ENCODE assay signal across 8 cellular contexts in the genomic region with DNA sequence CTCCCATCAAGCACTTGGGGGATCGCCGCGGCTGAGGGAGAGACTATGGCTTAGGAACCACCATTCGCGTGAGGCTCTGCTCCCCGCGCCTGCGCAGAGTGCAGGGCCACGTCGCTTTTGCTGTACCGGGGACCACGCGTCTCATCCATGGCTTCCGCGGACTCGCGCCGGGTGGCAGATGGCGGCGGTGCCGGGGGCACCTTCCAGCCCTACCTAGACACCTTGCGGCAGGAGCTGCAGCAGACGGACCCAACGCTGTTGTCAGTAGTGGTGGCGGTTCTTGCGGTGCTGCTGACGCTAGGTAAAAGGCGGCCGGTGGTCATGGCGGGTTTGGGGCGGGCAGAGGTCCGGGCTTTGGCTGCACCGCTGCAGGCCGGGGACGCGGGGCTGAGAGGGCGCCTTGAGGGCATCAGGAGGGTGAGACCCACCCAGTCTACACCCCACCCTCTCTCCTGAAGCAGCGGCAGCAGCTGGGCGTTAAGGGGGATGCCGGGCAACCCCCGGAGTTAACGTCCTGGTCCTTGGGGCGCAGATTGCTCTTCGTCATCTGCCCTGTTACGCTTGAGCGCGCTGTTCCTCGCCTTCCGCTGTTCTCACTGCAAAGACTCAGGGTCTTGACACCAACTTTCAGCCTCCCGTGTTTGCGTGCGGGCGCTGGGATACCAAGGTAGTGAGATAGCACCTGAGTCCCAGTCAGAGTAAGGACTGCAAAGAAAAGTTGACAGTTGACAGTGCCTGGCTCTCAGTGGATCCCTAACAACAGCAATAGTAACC. TPM values are rescaled to one million over a fixed set of nuclear protein-coding genes. Genes with fewer than 3 reads are reported as not detected.
DNase-seq lines count a peak whose midpoint lies in the region; ATAC-seq, FAIRE-seq and TF ChIP-seq lines count a peak whose summit lies in the region.

A gene with protein sequence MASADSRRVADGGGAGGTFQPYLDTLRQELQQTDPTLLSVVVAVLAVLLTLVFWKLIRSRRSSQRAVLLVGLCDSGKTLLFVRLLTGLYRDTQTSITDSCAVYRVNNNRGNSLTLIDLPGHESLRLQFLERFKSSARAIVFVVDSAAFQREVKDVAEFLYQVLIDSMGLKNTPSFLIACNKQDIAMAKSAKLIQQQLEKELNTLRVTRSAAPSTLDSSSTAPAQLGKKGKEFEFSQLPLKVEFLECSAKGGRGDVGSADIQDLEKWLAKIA (plus strand): TSS at position 114 of the 774 bp plus-strand sequence. CDS start 34 bp downstream, at position 148.

- TF ChIP-seq CTCF in OCI-LY1 (IDR thresholded peaks at IDR 0.05; ENCODE audit: low read length) (no peak), endothelial cell of umbilical vein (IDR thresholded peaks at IDR 0.05; ENCODE audit: extremely low read depth in 1 of 2, insufficient read depth in 1 of 2, low read depth in 1 of 2, low read length in 2 of 2) (no peak)

- H4K20me1 ChIP-seq in OCI-LY1 (ENCODE audit: insufficient read depth, low read length) (no peaks in the 10 kb centered on the region), endothelial cell of umbilical vein (replicated peaks; ENCODE audit: control insufficient read depth, extremely low read depth, insufficient read depth, low read length) (no peaks in the 10 kb centered on the region)

- H2AFZ ChIP-seq in OCI-LY1 (ENCODE audit: low read length) (peak within 1 kb of the TSS; percentile 91), endothelial cell of umbilical vein (ENCODE audit: low read depth, low read length) (peak within 1 kb of the TSS; percentile 84)

- POLR2A ChIA-PET in endothelial cell of umbilical vein (lab: Charles Lee), result no interaction called here

- no peaks in the 10 kb centered on the region for H3K9me2 ChIP-seq in OCI-LY1 (ENCODE audit: low read depth, low read length)

- H3K79me2 ChIP-seq in OCI-LY1 (ENCODE audit: insufficient read depth, low read length) (peaks cover 15% of the 10 kb centered on the region), endothelial cell of umbilical vein (ENCODE audit: control insufficient read depth, insufficient read depth, low read length) (peaks cover 8% of the 10 kb centered on the region)

- no peaks in the 10 kb centered on the region for H3F3A ChIP-seq in OCI-LY1 (ENCODE audit: insufficient read depth, low read length)

- dilution Hi-C loops in endothelial cell of umbilical vein (cut with MboI; ENCODE audit: extremely low pct_ligation_motif_present, low sequenced_read_pairs), result no loop called here

- H3K9me3 ChIP-seq in OCI-LY1 (ENCODE audit: low read length), result no peaks in the 10 kb centered on the region
- no peaks in the 10 kb centered on the region for H3K9me3 ChIP-seq in endothelial cell of umbilical vein (replicated peaks; ENCODE audit: control insufficient read depth, insufficient read depth, low read length)

- H3K9me1 ChIP-seq in endothelial cell of umbilical vein (replicated peaks; ENCODE audit: control insufficient read depth, extremely low read depth, insufficient read depth, low read length), result no peaks in the 10 kb centered on the region

- no peaks in the 10 kb centered on the region for H3K27me3 ChIP-seq in OCI-LY1 (ENCODE audit: insufficient read depth, low read length)
- H3K27me3 ChIP-seq in endothelial cell of umbilical vein (ENCODE audit: control insufficient read depth in 2 of 2, insufficient read depth in 2 of 2, low read length in 2 of 2), result peaks cover 3 to 7% of the 10 kb centered on the region in 2 experiments

- H3K27ac ChIP-seq in OCI-LY1 (ENCODE audit: low read depth, low read length, poor library complexity, severe bottlenecking), result no peak within 1 kb of the TSS
- H3K27ac ChIP-seq in endothelial cell of umbilical vein (ENCODE audit: insufficient read depth, low read depth, low read length), result peak within 1 kb of the TSS; percentile 35

- intact Hi-C loops in endothelial cell of umbilical vein (cut with micrococcal nuclease), result loop anchor here (1.0 to 10.0 kb wide), 6 partner anchors 143 to 1081 kb away; a partner anchor contains a TSS

- CTCF ChIA-PET in endothelial cell of umbilical vein (lab: Charles Lee), result interaction anchor here (0.8 to 1.8 kb wide), 3 partner anchors 11 to 122 kb away, joined by 3 to 9 read pairs (median 3); no protein-coding TSS in a partner anchor

- peak within 1 kb of the TSS; percentile 78 for H3K4me2 ChIP-seq in OCI-LY1 (ENCODE audit: low read length)
- peak within 1 kb of the TSS; percentile 92 for H3K4me2 ChIP-seq in endothelial cell of umbilical vein (ENCODE audit: insufficient read depth, low read length)

- ATAC-seq in GM21526 (IDR thresholded peaks at IDR 0.05; ENCODE audit: low FRiP score, unreplicated experiment), result peak; percentile 96

- DNase-seq in DMS 273 (lab: John Stamatoyannopoulos, UW; ENCODE audit: unreplicated experiment) (peak; percentile 99), HuH-7 (ENCODE audit: low spot score) (peak; percentile 97), endothelial cell of umbilical vein (ENCODE audit: low read depth, low spot score) (peak; percentile 95), midbrain (lab: John Stamatoyannopoulos, UW) (peak; percentile 96)
- peak; percentile 95 for DNase-seq in activated CD8-positive, alpha-beta memory T cell treated with anti-CD3 and anti-CD28 coated beads, Interleukin-2, amount 50 U/mL, for 4 hours
- peak; percentile 93 to 96 for DNase-seq in stimulated activated CD8-positive, alpha-beta memory T cell treated with anti-CD3 and anti-CD28 coated beads, Interleukin-15, amount 100 ng/mL, for 48 hours (ENCODE audit: low read depth in 2 of 2)

- BruUV-seq in endothelial cell of umbilical vein (replicated peaks; lab: Mats Ljungman, UMichigan), result no TSS peak

- H3K4me1 ChIP-seq in OCI-LY1 (ENCODE audit: insufficient read depth, low read length, severe bottlenecking) (peaks cover 20% of the 10 kb centered on the region), endothelial cell of umbilical vein (ENCODE audit: control insufficient read depth, extremely low read depth, insufficient read depth, low read length) (peaks cover 6% of the 10 kb centered on the region)

- no peak for TF ChIP-seq POLR2A in endothelial cell of umbilical vein (IDR thresholded peaks at IDR 0.05; ENCODE audit: low read depth, low read length)

- peak within 1 kb of the TSS; percentile 67 for H3K9ac ChIP-seq in OCI-LY1 (ENCODE audit: low read length)
- H3K9ac ChIP-seq in endothelial cell of umbilical vein (replicated peaks; ENCODE audit: extremely low read depth, insufficient read depth, low read length), result peak within 1 kb of the TSS; percentile 45

- H3K36me3 ChIP-seq in OCI-LY1 (ENCODE audit: insufficient read depth, low read length) (peaks cover 36% of the 10 kb centered on the region), endothelial cell of umbilical vein (ENCODE audit: control insufficient read depth in 2 of 2, extremely low read depth in 1 of 2, insufficient read depth in 2 of 2, low read length in 2 of 2) (peaks cover 0 to 6% of the 10 kb centered on the region in 2 experiments)

- peak; percentile 94 for FAIRE-seq in endothelial cell of umbilical vein (lab: Jason Lieb, UNC)

- H3K4me3 ChIP-seq in OCI-LY1 (ENCODE audit: low read depth, low read length, poor library complexity, severe bottlenecking), result peak within 1 kb of the TSS; percentile 70
- H3K4me3 ChIP-seq in endothelial cell of umbilical vein (replicated peaks in 1 of 3; ENCODE audit: insufficient read depth in 1 of 3, low read depth in 1 of 3, low read length in 3 of 3), result peak within 1 kb of the TSS; percentile 71 to 95 (median 82)

TF ChIP-seq in endothelial cell of umbilical vein, 7 proteins besides CTCF, POLR2A, EP300 and RAD21:
- TF ChIP-seq POLR2AphosphoS5 (IDR thresholded peaks at IDR 0.05; ENCODE audit: insufficient read depth, low read depth, low read length) (peak; percentile 81), EZH2 (IDR thresholded peaks at IDR 0.05; ENCODE audit: borderline replicate concordance, low read depth, low read length, severe bottlenecking) (no peak), JUN (IDR thresholded peaks at IDR 0.05; ENCODE audit: borderline replicate concordance, insufficient read depth, insufficient read length, low read depth) (no peak), FOS (IDR thresholded peaks at IDR 0.05; ENCODE audit: borderline replicate concordance, insufficient read depth, low read length) (no peak), GATA2 (IDR thresholded peaks at IDR 0.05; ENCODE audit: insufficient read depth, insufficient read length, low read depth, low read length) (no peak)
- TF ChIP-seq, protein P1, sequence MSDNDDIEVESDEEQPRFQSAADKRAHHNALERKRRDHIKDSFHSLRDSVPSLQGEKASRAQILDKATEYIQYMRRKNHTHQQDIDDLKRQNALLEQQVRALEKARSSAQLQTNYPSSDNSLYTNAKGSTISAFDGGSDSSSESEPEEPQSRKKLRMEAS (IDR thresholded peaks at IDR 0.05; ENCODE audit: insufficient read depth, insufficient read length), result peak; percentile 58

RNA-seq across cellular contexts. Expression of the gene that starts here (rescaled TPM):
- 59.5 and 69.2 TPM in 2 replicates for total RNA-seq in endothelial cell of umbilical vein
- polyA plus RNA-seq in endothelial cell of umbilical vein, result 22.7 and 33.0 TPM in 2 replicates
- polyA plus RNA-seq in endothelial cell of umbilical vein (2011; cell fraction: cytosol; rRNA removed), result 41.3 and 53.1 TPM in 2 replicates
- 28.2 and 29.3 TPM in 2 replicates for polyA plus RNA-seq in endothelial cell of umbilical vein (2011; cell fraction: nucleus; rRNA removed)
- 49.8 and 60.1 TPM in 2 replicates for polyA plus RNA-seq in endothelial cell of umbilical vein (2012)
- 53.4 and 98.0 TPM in 2 replicates for polyA minus RNA-seq in endothelial cell of umbilical vein
- polyA minus RNA-seq in endothelial cell of umbilical vein (2011; cell fraction: cytosol; rRNA and poly(A)+ RNA removed), result 77.5 TPM
- polyA minus RNA-seq in endothelial cell of umbilical vein (2011; cell fraction: nucleus; rRNA and poly(A)+ RNA removed), result 18.5 and 25.1 TPM in 2 replicates
